Comparison of ENCODE assay signal across 13 cellular contexts in genomic region chr6:150753404-150754184, GRCh38.
DNase-seq lines count a peak whose midpoint lies in the region; ATAC-seq and TF ChIP-seq lines count a peak whose summit lies in the region.
"Had no signal": no experiment of that assay in that cellular context is flagged by ENCODE, and none has a peak within 500 bp of the region (broad histone marks: within the 10 kb centered on the region; RNA-seq: fewer than 3 reads in every experiment).

No MANE protein-coding gene starts in this region.

- dilution Hi-C loops in mammary epithelial cell (cut with HindIII; ENCODE audit: low sequenced_read_pairs) = no loop called here

- H3K4me2 ChIP-seq in mammary epithelial cell (ENCODE audit: insufficient read depth, low read depth, low read length) (no peak overlapping the region), SK-N-SH (peak overlapping the region; percentile 41; the same call in 1 of the 2 replicates), mesendoderm (ENCODE audit: low read length) (no peak overlapping the region)

- in situ Hi-C loops in mammary epithelial cell (cut with MboI; ENCODE audit: low sequenced_read_pairs in 2 of 2) = no loop called here

- H2BK5ac ChIP-seq in mesendoderm (ENCODE audit: low read length) = no peak overlapping the region

- CTCF ChIA-PET in mammary epithelial cell (lab: Charles Lee; ENCODE audit: low non-redundant PET) = no interaction called here
- CTCF ChIA-PET in SK-N-SH (lab: Yijun Ruan, JAX) = no interaction called here

- H3K4me1 ChIP-seq in breast epithelium (no peaks in the 10 kb centered on the region), mammary epithelial cell (ENCODE audit: insufficient read depth, low read length) (peaks cover 3% of the 10 kb centered on the region), SK-N-SH (ENCODE audit: control insufficient read depth in 1 of 2, insufficient read depth in 2 of 2, low read depth in 1 of 2, low read length in 1 of 2) (peaks cover 0 to 9% of the 10 kb centered on the region in 2 experiments; a peak in 1 of 4 replicates), mesendoderm (ENCODE audit: control insufficient read depth, low read depth, low read length) (no peaks in the 10 kb centered on the region), upper lobe of right lung (no peaks in the 10 kb centered on the region), foreskin keratinocyte (peaks cover 11% of the 10 kb centered on the region)

- ATAC-seq in upper lobe of right lung = peak; percentile 59
- no peak for ATAC-seq in foreskin keratinocyte
- no peak for ATAC-seq in GM21390 (IDR thresholded peaks at IDR 0.05; ENCODE audit: unreplicated experiment)

- no peak for TF ChIP-seq RAD21 in SK-N-SH (IDR thresholded peaks at IDR 0.05; ENCODE audit: low read length)

- no peak overlapping the region for H3K9ac ChIP-seq in mammary epithelial cell (ENCODE audit: insufficient read depth, low read length)
- no peak overlapping the region for H3K9ac ChIP-seq in SK-N-SH
- H3K9ac ChIP-seq in mesendoderm (ENCODE audit: low read length) = no peak overlapping the region

- no peak for TF ChIP-seq EP300 in SK-N-SH (IDR thresholded peaks at IDR 0.05; ENCODE audit: borderline replicate concordance in 1 of 2, low read depth in 1 of 2, low read length in 1 of 2)

- TF ChIP-seq POLR2A in breast epithelium (IDR thresholded peaks at IDR 0.05) = no peak

- TF ChIP-seq CTCF in breast epithelium (IDR thresholded peaks at IDR 0.05) = no peak
- TF ChIP-seq CTCF in mammary epithelial cell (conservative IDR thresholded peaks at IDR 0.05 in 1 of 2, IDR thresholded peaks at IDR 0.05 in 1 of 2; ENCODE audit: extremely low read depth in 1 of 2, insufficient read depth in 1 of 2, low read depth in 1 of 2, low read length in 2 of 2) = no peak
- TF ChIP-seq CTCF in SK-N-SH (IDR thresholded peaks at IDR 0.05) = no peak
- TF ChIP-seq CTCF in upper lobe of right lung (IDR thresholded peaks at IDR 0.05) = no peak
- no peak for TF ChIP-seq CTCF in foreskin keratinocyte (conservative IDR thresholded peaks at IDR 0.05)

- intact Hi-C loops in breast epithelium (cut with DNase I; ENCODE audit: low total_unique reads) = no loop called here
- intact Hi-C loops in mammary epithelial cell (cut with micrococcal nuclease) = no loop called here
- intact Hi-C loops in upper lobe of right lung (cut with DNase I) = no loop called here

- H2AFZ ChIP-seq in mammary epithelial cell (ENCODE audit: low read depth, low read length) = no peak overlapping the region
- no peak overlapping the region for H2AFZ ChIP-seq in SK-N-SH (ENCODE audit: low read depth)

- H4K5ac ChIP-seq in mesendoderm (ENCODE audit: low read length) = no peak overlapping the region

- no peak overlapping the region for H3K18ac ChIP-seq in mesendoderm (ENCODE audit: low read length)

- no peaks in the 10 kb centered on the region for H3K79me1 ChIP-seq in mesendoderm (ENCODE audit: low read length)

- BruUV-seq in mammary epithelial cell (replicated peaks; lab: Mats Ljungman, UMichigan) = no TSS peak

- no peak overlapping the region for H2AK5ac ChIP-seq in mesendoderm (ENCODE audit: low read length)

- DNase-seq in breast epithelium (ENCODE audit: low spot score in 2 of 2) (no peak), mammary epithelial cell (no peak), SK-N-SH (no peak), mesendoderm (peak; percentile 44), upper lobe of right lung (no peak), NCI-H774 (lab: John Stamatoyannopoulos, UW) (no peak), foreskin keratinocyte (no peak)
- DNase-seq: amniotic stem cell, head of caudate nucleus, IMR-90, NCI-H2171 had no signal

- peak overlapping the region; percentile 51 to 66 for H3K27ac ChIP-seq in breast epithelium
- H3K27ac ChIP-seq in mammary epithelial cell (ENCODE audit: insufficient read depth, low read depth, low read length) = no peak overlapping the region
- no peak overlapping the region for H3K27ac ChIP-seq in SK-N-SH (ENCODE audit: low read depth in 2 of 2, low read length in 1 of 2)
- no peak overlapping the region for H3K27ac ChIP-seq in mesendoderm (ENCODE audit: low read depth, low read length)
- no peak overlapping the region for H3K27ac ChIP-seq in upper lobe of right lung
- no peak overlapping the region for H3K27ac ChIP-seq in foreskin keratinocyte
- H3K27ac ChIP-seq: VCaP had no signal

- H3K23ac ChIP-seq in mesendoderm (ENCODE audit: low read length) = no peak overlapping the region

- 25% methylated on average over 12 of the region's 14 CpGs for WGBS in mammary epithelial cell (ENCODE audit: low coverage, missing lambda C conversion rate)
- WGBS in SK-N-SH (ENCODE audit: low lambda C conversion rate) = 11% methylated on average over 14 of the region's 14 CpGs
- no CpG with 5 or more reads among the region's 14 CpGs for WGBS in mesendoderm (ENCODE audit: extremely low coverage, insufficient coverage, low lambda C conversion rate)

- no peaks in the 10 kb centered on the region for H4K20me1 ChIP-seq in mammary epithelial cell (ENCODE audit: insufficient read depth, low read length)
- H4K20me1 ChIP-seq in SK-N-SH (ENCODE audit: insufficient read depth) = no peaks in the 10 kb centered on the region

- no peaks in the 10 kb centered on the region for H3F3A ChIP-seq in SK-N-SH (replicated peaks; ENCODE audit: insufficient read depth)

- H2BK120ac ChIP-seq in mesendoderm (ENCODE audit: low read depth, low read length) = no peak overlapping the region

- H3K27me3 ChIP-seq in breast epithelium (no peaks in the 10 kb centered on the region), mammary epithelial cell (ENCODE audit: insufficient read depth, low read length) (no peaks in the 10 kb centered on the region), SK-N-SH (ENCODE audit: insufficient read depth) (no peaks in the 10 kb centered on the region; the same call in 1 of the 2 replicates), mesendoderm (ENCODE audit: insufficient read depth, low read length, poor library complexity) (no peaks in the 10 kb centered on the region), upper lobe of right lung (no peaks in the 10 kb centered on the region), foreskin keratinocyte (no peaks in the 10 kb centered on the region)

- no peaks in the 10 kb centered on the region for H3K9me2 ChIP-seq in SK-N-SH

- H3K4me3 ChIP-seq in breast epithelium (no peak overlapping the region), mammary epithelial cell (replicated peaks in 1 of 3; ENCODE audit: insufficient read depth in 1 of 3, low read depth in 2 of 3, low read length in 3 of 3) (no peak overlapping the region), SK-N-SH (ENCODE audit: low read depth in 2 of 2, low read length in 1 of 2) (no peak overlapping the region), mesendoderm (ENCODE audit: low read length) (no peak overlapping the region), upper lobe of right lung (no peak overlapping the region)

- H3K9me3 ChIP-seq in breast epithelium = no peaks in the 10 kb centered on the region
- no peaks in the 10 kb centered on the region for H3K9me3 ChIP-seq in mammary epithelial cell (replicated peaks; ENCODE audit: insufficient read depth, low read length)
- no peaks in the 10 kb centered on the region for H3K9me3 ChIP-seq in SK-N-SH
- no peaks in the 10 kb centered on the region for H3K9me3 ChIP-seq in upper lobe of right lung

- H3K36me3 ChIP-seq in breast epithelium (no peaks in the 10 kb centered on the region), mammary epithelial cell (ENCODE audit: insufficient read depth, low read length) (no peaks in the 10 kb centered on the region), SK-N-SH (replicated peaks in 1 of 2; ENCODE audit: control insufficient read depth in 1 of 2, insufficient read depth in 2 of 2, low read length in 1 of 2) (no peaks in the 10 kb centered on the region), mesendoderm (ENCODE audit: control insufficient read depth, insufficient read depth, low read length) (no peaks in the 10 kb centered on the region), upper lobe of right lung (no peaks in the 10 kb centered on the region)

- H2BK15ac ChIP-seq in mesendoderm (replicated peaks; ENCODE audit: low read depth) = no peak overlapping the region

- H3K79me2 ChIP-seq in mammary epithelial cell (ENCODE audit: insufficient read depth, low read length) = no peaks in the 10 kb centered on the region
- no peaks in the 10 kb centered on the region for H3K79me2 ChIP-seq in SK-N-SH (ENCODE audit: insufficient read depth)
- no peaks in the 10 kb centered on the region for H3K79me2 ChIP-seq in mesendoderm (ENCODE audit: control insufficient read depth, insufficient read depth, low read length)

- POLR2A ChIA-PET in SK-N-SH (lab: Yijun Ruan, JAX) = no interaction called here

- no peak overlapping the region for H3K56ac ChIP-seq in mesendoderm (ENCODE audit: low read length)

- H4K8ac ChIP-seq in mesendoderm (ENCODE audit: low read depth, low read length) = no peak overlapping the region

- no peak overlapping the region for H3K4ac ChIP-seq in mesendoderm (ENCODE audit: low read depth, low read length)

TF ChIP-seq in SK-N-SH, 30 proteins besides CTCF, POLR2A, EP300 and RAD21:
- no peak for TF ChIP-seq CHD2 (IDR thresholded peaks at IDR 0.05; ENCODE audit: low read length, partially characterized antibody)
- no peak for TF ChIP-seq JUND (IDR thresholded peaks at IDR 0.05)
- TF ChIP-seq FOXJ3 (CRISPR knock-in tag; IDR thresholded peaks at IDR 0.05) = no peak
- TF ChIP-seq PBX3 (IDR thresholded peaks at IDR 0.05) = no peak
TF ChIP-seq in SK-N-SH: peak in this region for 0.

Comparison
In these comparisons a context has a peak if more than half of its experiments do, and no peak if none do; other contexts are left out.
1. H3K27ac ChIP-seq: peak in breast epithelium (2 of 2); none in mammary epithelial cell (single experiment), SK-N-SH (0 of 2), mesendoderm (single experiment), upper lobe of right lung (single experiment) and foreskin keratinocyte (single experiment).